Comparison of ENCODE assay signal across 15 cellular contexts in genomic region chr1:61116421-61116820, GRCh38. TPM values are rescaled to one million over a fixed set of nuclear protein-coding genes. Genes with fewer than 3 reads are reported as not detected.
DNase-seq lines count a peak whose midpoint lies in the region; ATAC-seq and TF ChIP-seq lines count a peak whose summit lies in the region.
"Had no signal": no experiment of that assay in that cellular context is flagged by ENCODE, and none has a peak within 500 bp of the region (broad histone marks: within the 10 kb centered on the region; RNA-seq: fewer than 3 reads in every experiment).

No MANE protein-coding gene starts in this region.

- H3K27me3 ChIP-seq in adipocyte (replicated peaks; ENCODE audit: control insufficient read depth, insufficient read depth, low read length), result no peaks in the 10 kb centered on the region
- H3K27me3 ChIP-seq in left ventricle myocardium inferior (ENCODE audit: low read depth), result no peaks in the 10 kb centered on the region
- H3K27me3 ChIP-seq in sigmoid colon, result no peaks in the 10 kb centered on the region
- H3K27me3 ChIP-seq: Peyer's patch, transverse colon had no signal

- H3K9me3 ChIP-seq in adipocyte (ENCODE audit: control insufficient read depth, low read length) (no peaks in the 10 kb centered on the region), left ventricle myocardium inferior (replicated peaks) (no peaks in the 10 kb centered on the region), sigmoid colon (no peaks in the 10 kb centered on the region)
- H3K9me3 ChIP-seq: Peyer's patch, transverse colon had no signal

- in situ Hi-C loops in ACHN (cut with HindIII; ENCODE audit: low pct_ligation_motif_present, low pct_unique_long_range_greater_than_20kb, low sequenced_read_pairs), result no loop called here

- peak overlapping the region; percentile 2 for H3K9ac ChIP-seq in adipocyte (ENCODE audit: low read length)

- intact Hi-C loops in left ventricle myocardium inferior (cut with micrococcal nuclease), result no loop called here
- intact Hi-C loops in sigmoid colon (cut with DNase I), result no loop called here

- no peak for TF ChIP-seq EP300 in sigmoid colon (IDR thresholded peaks at IDR 0.05)

- H3K4me1 ChIP-seq in adipocyte (ENCODE audit: control insufficient read depth, insufficient read depth, low read length), result peaks cover 45% of the 10 kb centered on the region
- H3K4me1 ChIP-seq in left ventricle myocardium inferior, result peaks cover 82% of the 10 kb centered on the region
- H3K4me1 ChIP-seq in sigmoid colon, result peaks cover 0 to 54% (median 53%) of the 10 kb centered on the region in 4 donors

- no peak for ATAC-seq in GM18858 (IDR thresholded peaks at IDR 0.05; ENCODE audit: unreplicated experiment)
- ATAC-seq: natural killer cell treated with Interleukin-12 subunit alpha and Interleukin-12 subunit beta and Interleukin-15 and Interleukin-18, amount 100 ng/mL, for 72 hours had no signal

- no peak for TF ChIP-seq POLR2A in sigmoid colon (IDR thresholded peaks at IDR 0.05)

- CTCF ChIA-PET in RWPE1 (lab: Yijun Ruan, JAX), result interaction anchor here (0.6 kb wide), 1 partner anchor 1193 kb away, joined by 3 read pairs; no protein-coding TSS in a partner anchor

- H3K4me3 ChIP-seq in adipocyte (ENCODE audit: low read length) (peak overlapping the region; percentile 54), left ventricle myocardium inferior (peak overlapping the region; percentile 16), sigmoid colon (no peak overlapping the region)
- H3K4me3 ChIP-seq: Peyer's patch, transverse colon had no signal

- DNase-seq in HCEC 1CT (peak; percentile 48), adipocyte (ENCODE audit: low read depth) (no peak), left ventricle myocardium inferior (no peak), sigmoid colon (no peak), ACHN (no peak), inferior parietal cortex (ENCODE audit: extremely low spot score) (no peak), RWPE1 (ENCODE audit: low spot score) (no peak)
- DNase-seq: Kasumi-1; NCI-H524; Peyer's patch; stimulated activated CD4-positive, alpha-beta T cell treated with anti-CD3 and anti-CD28 coated beads, Interleukin-1b, Interleukin-23, amount 100 ng/mL, for 48 hours; transverse colon had no signal

- TF ChIP-seq CTCF in left ventricle myocardium inferior (IDR thresholded peaks at IDR 0.05; ENCODE audit: borderline replicate concordance), result no peak
- no peak for TF ChIP-seq CTCF in sigmoid colon (IDR thresholded peaks at IDR 0.05)
- no peak for TF ChIP-seq CTCF in RWPE1 (conservative IDR thresholded peaks at IDR 0.05; ENCODE audit: low read depth)

- H3K27ac ChIP-seq in left ventricle myocardium inferior (replicated peaks) (peak overlapping the region; percentile 72), sigmoid colon (peak overlapping the region in 3 of 4 donors; percentile 6 to 64 (median 31)), RWPE1 (no peak overlapping the region)
- H3K27ac ChIP-seq: HL-60, Peyer's patch had no signal

- POLR2A ChIA-PET in RWPE1 (lab: Yijun Ruan, JAX; ENCODE audit: low non-redundant PET), result no interaction called here

- H3K36me3 ChIP-seq in adipocyte (ENCODE audit: control insufficient read depth, insufficient read depth, low read length, severe bottlenecking), result no peaks in the 10 kb centered on the region
- H3K36me3 ChIP-seq in left ventricle myocardium inferior, result no peaks in the 10 kb centered on the region
- H3K36me3 ChIP-seq in sigmoid colon, result no peaks in the 10 kb centered on the region
- H3K36me3 ChIP-seq: Peyer's patch, transverse colon had no signal

- WGBS in sigmoid colon, 2 donors, result 41 to 61% methylated on average over 6 of the region's 6 CpGs

RNA-seq across cellular contexts. Expression of gene NFIA, which starts 34.1 kb away (rescaled TPM):
- total RNA-seq in left ventricle myocardium inferior (90.2 TPM), sigmoid colon (100 to 1,000 TPM in 1 of 4 donors, 10 to 100 TPM in 3; 79.7 to 154 (median 89.1) TPM)
- polyA plus RNA-seq in sigmoid colon, result 1 to 10 TPM; 2.3 to 7.6 (median 4.2) TPM

Comparison
In these comparisons a context has a peak if more than half of its experiments do, and no peak if none do; other contexts are left out.
1. H3K4me3 ChIP-seq: peak in adipocyte (single experiment) and left ventricle myocardium inferior (single experiment); none in sigmoid colon (0 of 4).